ENCODE assay signal across 8 cellular contexts in genomic region chr15:73700041-73700842, GRCh38. TPM values are rescaled to one million over a fixed set of nuclear protein-coding genes. Genes with fewer than 3 reads are reported as not detected.
DNase-seq lines count a peak whose midpoint lies in the region; ATAC-seq and TF ChIP-seq lines count a peak whose summit lies in the region.

No MANE protein-coding gene starts in this region.

- intact Hi-C loops in activated T-helper 2 cell treated with anti-CD3 and anti-CD28 coated beads, Interferon-gamma antibody, Interleukin-2, Interleukin-4, amounts not matched to agents 10 μg/mL and 5 μg/mL and 100 μg/mL, durations not matched to agents 14 hours and 24 hours and 36 hours (cut with micrococcal nuclease), result loop anchor here (1.0 kb wide), 3 partner anchors 23 to 140 kb away; no protein-coding TSS in a partner anchor

- peaks cover 30% of the 10 kb centered on the region for H3K4me1 Mint-ChIP-seq in activated T-helper 2 cell treated with anti-CD3 and anti-CD28 coated beads, Interferon-gamma antibody, Interleukin-2, Interleukin-4, amounts not matched to agents 10 μg/mL and 5 μg/mL and 100 μg/mL, durations not matched to agents 14 hours and 24 hours and 36 hours (ENCODE audit: low read depth)

- H3K9me3 ChIP-seq in DOHH2 (ENCODE audit: control insufficient read depth, insufficient read depth, low read length), result no peaks in the 10 kb centered on the region
- no peaks in the 10 kb centered on the region for H3K9me3 ChIP-seq in osteoblast (ENCODE audit: low read depth, low read length)
- H3K9me3 ChIP-seq in thoracic aorta, result no peaks in the 10 kb centered on the region

- H3K9me3 Mint-ChIP-seq in activated T-helper 2 cell treated with anti-CD3 and anti-CD28 coated beads, Interferon-gamma antibody, Interleukin-2, Interleukin-4, amounts not matched to agents 10 μg/mL and 5 μg/mL and 100 μg/mL, durations not matched to agents 14 hours and 24 hours and 36 hours, result no peaks in the 10 kb centered on the region

- H3K79me2 ChIP-seq in DOHH2 (ENCODE audit: control insufficient read depth, low read length) (no peaks in the 10 kb centered on the region), osteoblast (ENCODE audit: insufficient read depth, low read length) (peaks cover 94% of the 10 kb centered on the region)

- H3K36me3 ChIP-seq in DOHH2 (ENCODE audit: control insufficient read depth, low read length) (no peaks in the 10 kb centered on the region), osteoblast (ENCODE audit: insufficient read depth, low read length) (peaks cover 29% of the 10 kb centered on the region), thoracic aorta (peaks cover 13% of the 10 kb centered on the region)

- H3K4me3 ChIP-seq in DOHH2 (ENCODE audit: low read length) (no peak overlapping the region), osteoblast (ENCODE audit: insufficient read depth, low read length) (no peak overlapping the region), thoracic aorta (no peak overlapping the region)

- no peak overlapping the region for H3K27ac Mint-ChIP-seq in activated T-helper 2 cell treated with anti-CD3 and anti-CD28 coated beads, Interferon-gamma antibody, Interleukin-2, Interleukin-4, amounts not matched to agents 10 μg/mL and 5 μg/mL and 100 μg/mL, durations not matched to agents 14 hours and 24 hours and 36 hours

- DNase-seq in LoVo (ENCODE audit: low spot score), result peak; percentile 79
- DNase-seq in SHP77 treated with DMSO at 0.1 percent for 48 hours (lab: John Stamatoyannopoulos, UW), result peak; percentile 13
- peak; percentile 68 for DNase-seq in activated T-helper 2 cell treated with anti-CD3 and anti-CD28 coated beads, Interferon-gamma antibody, Interleukin-2, Interleukin-4, amounts not matched to agents 10 μg/mL and 5 μg/mL and 100 μg/mL, durations not matched to agents 14 hours and 24 hours and 36 hours (ENCODE audit: low spot score)
- DNase-seq in foreskin keratinocyte, result peak in 1 of 2 donors; percentile 46
- DNase-seq in osteoblast (ENCODE audit: insufficient read length, low spot score, missing footprints), result peak; percentile 91
- peak; percentile 35 for DNase-seq in thoracic aorta (ENCODE audit: low spot score)

- H3K4me2 ChIP-seq in DOHH2 (ENCODE audit: low read length) (no peak overlapping the region), osteoblast (ENCODE audit: insufficient read depth, low read length) (no peak overlapping the region)

- H3K27me3 Mint-ChIP-seq in activated T-helper 2 cell treated with anti-CD3 and anti-CD28 coated beads, Interferon-gamma antibody, Interleukin-2, Interleukin-4, amounts not matched to agents 10 μg/mL and 5 μg/mL and 100 μg/mL, durations not matched to agents 14 hours and 24 hours and 36 hours (ENCODE audit: low read depth), result peaks cover 20% of the 10 kb centered on the region

- H4K20me1 ChIP-seq in DOHH2 (ENCODE audit: control insufficient read depth, insufficient read depth, low read depth, low read length) (peaks cover 3% of the 10 kb centered on the region; the same call in 1 of the 2 replicates), osteoblast (ENCODE audit: insufficient read depth, low read length) (peaks cover 70% of the 10 kb centered on the region)

- no peak overlapping the region for H3K27ac ChIP-seq in DOHH2 (ENCODE audit: low read depth, low read length)
- no peak overlapping the region for H3K27ac ChIP-seq in foreskin keratinocyte
- no peak overlapping the region for H3K27ac ChIP-seq in osteoblast (ENCODE audit: low read depth, low read length)
- H3K27ac ChIP-seq in thoracic aorta, result no peak overlapping the region

- H3K36me3 Mint-ChIP-seq in activated T-helper 2 cell treated with anti-CD3 and anti-CD28 coated beads, Interferon-gamma antibody, Interleukin-2, Interleukin-4, amounts not matched to agents 10 μg/mL and 5 μg/mL and 100 μg/mL, durations not matched to agents 14 hours and 24 hours and 36 hours (ENCODE audit: low read depth), result no peaks in the 10 kb centered on the region

- ATAC-seq in foreskin keratinocyte (peak; percentile 19), thoracic aorta (ENCODE audit: insufficient number of reproducible peaks, low FRiP score, low read depth) (no peak), GM19328 (IDR thresholded peaks at IDR 0.05; ENCODE audit: unreplicated experiment) (no peak)

- peaks cover 8% of the 10 kb centered on the region for H3K4me1 ChIP-seq in DOHH2 (ENCODE audit: control insufficient read depth, low read length)
- peaks cover 26% of the 10 kb centered on the region for H3K4me1 ChIP-seq in foreskin keratinocyte
- peaks cover 22% of the 10 kb centered on the region for H3K4me1 ChIP-seq in osteoblast (ENCODE audit: insufficient read depth, low read length)
- peaks cover 13 to 27% of the 10 kb centered on the region in 2 donors for H3K4me1 ChIP-seq in thoracic aorta (ENCODE audit: control insufficient read depth in 1 of 2, low read depth in 2 of 2)

- H3F3A ChIP-seq in DOHH2 (ENCODE audit: control insufficient read depth, insufficient read depth), result no peaks in the 10 kb centered on the region

- H2AFZ ChIP-seq in osteoblast (ENCODE audit: low read length), result no peak overlapping the region

- peak; percentile 94 for TF ChIP-seq CTCF in DOHH2 (IDR thresholded peaks at IDR 0.05; ENCODE audit: low read depth, low read length, poor library complexity, severe bottlenecking)
- TF ChIP-seq CTCF in foreskin keratinocyte (conservative IDR thresholded peaks at IDR 0.05), result peak; percentile 97
- TF ChIP-seq CTCF in osteoblast (IDR thresholded peaks at IDR 0.05; ENCODE audit: extremely low read depth, low read depth, low read length), result peak; percentile 98
- peak; percentile 86 for TF ChIP-seq CTCF in thoracic aorta (IDR thresholded peaks at IDR 0.05)

- H3K4me3 Mint-ChIP-seq in activated T-helper 2 cell treated with anti-CD3 and anti-CD28 coated beads, Interferon-gamma antibody, Interleukin-2, Interleukin-4, amounts not matched to agents 10 μg/mL and 5 μg/mL and 100 μg/mL, durations not matched to agents 14 hours and 24 hours and 36 hours (ENCODE audit: low read depth), result no peak overlapping the region

- H3K27me3 ChIP-seq in DOHH2 (ENCODE audit: control insufficient read depth, low read length) (peaks cover 9% of the 10 kb centered on the region; the same call in 1 of the 2 replicates), foreskin keratinocyte (no peaks in the 10 kb centered on the region), osteoblast (ENCODE audit: insufficient read depth, low read length) (no peaks in the 10 kb centered on the region), thoracic aorta (replicated peaks; ENCODE audit: insufficient read depth) (no peaks in the 10 kb centered on the region)

- no peaks in the 10 kb centered on the region for H3K9me2 ChIP-seq in DOHH2 (replicated peaks; ENCODE audit: control insufficient read depth, low read length)

RNA-seq across cellular contexts. Expression of gene CD276, which starts 16.1 kb away (rescaled TPM):
- total RNA-seq in activated T-helper 2 cell treated with anti-CD3 and anti-CD28 coated beads, Interferon-gamma antibody, Interleukin-2, Interleukin-4, amounts not matched to agents 10 μg/mL and 5 μg/mL and 100 μg/mL, durations not matched to agents 14 hours and 24 hours and 36 hours, result 16.7 and 17.0 TPM in 2 replicates
- total RNA-seq in foreskin keratinocyte, result 107 and 126 TPM in 2 replicates
- 118 and 129 TPM in 2 replicates for polyA plus RNA-seq in foreskin keratinocyte
- 145 and 154 TPM in 2 replicates for total RNA-seq in osteoblast
- total RNA-seq in thoracic aorta, result 10 to 100 TPM; 47.4 to 67.6 TPM

RNA-seq across cellular contexts. Expression of gene INSYN1, which starts 52.9 kb away (rescaled TPM):
- total RNA-seq in activated T-helper 2 cell treated with anti-CD3 and anti-CD28 coated beads, Interferon-gamma antibody, Interleukin-2, Interleukin-4, amounts not matched to agents 10 μg/mL and 5 μg/mL and 100 μg/mL, durations not matched to agents 14 hours and 24 hours and 36 hours, result not detected in 2 replicates
- total RNA-seq in foreskin keratinocyte, result 0.24 and 0.35 TPM in 2 replicates
- polyA plus RNA-seq in foreskin keratinocyte, result 0.26 and 0.29 TPM in 2 replicates
- total RNA-seq in osteoblast, result 3.8 and 4.7 TPM in 2 replicates
- total RNA-seq in thoracic aorta, result 10 to 100 TPM; 10.6 to 15.2 TPM
